Comparison of ENCODE assay signal across 13 cellular contexts in genomic region chr3:155364492-155364891, GRCh38.
"Had no signal": no experiment of that assay in that cellular context is flagged by ENCODE, and none has a peak within 500 bp of the region (broad histone marks: within the 10 kb centered on the region; RNA-seq: fewer than 3 reads in every experiment).

No MANE protein-coding gene starts in this region.

- H3K4me3 ChIP-seq: tibial nerve had no signal

- H3K27ac ChIP-seq: foreskin keratinocyte, tibial nerve had no signal

- H3K36me3 ChIP-seq: tibial nerve had no signal

- H3K27me3 ChIP-seq: foreskin keratinocyte, tibial nerve had no signal

- H3K4me1 ChIP-seq: foreskin keratinocyte had no signal

- DNase-seq: activated T-cell treated with anti-CD3 and anti-CD28 coated beads, Interleukin-2, amount 50 U/mL, for 24 hours; aorta; dermis blood vessel endothelial cell; effector CD8-positive, alpha-beta T cell; foreskin keratinocyte; kidney glomerular epithelial cell; left ventricle myocardium superior; nephron progenitor cell; posterior cingulate gyrus; small intestine; stimulated activated CD4-positive, alpha-beta T cell treated with anti-CD3 and anti-CD28 coated beads, Interleukin-2, amount 100 ng/mL, for 24 hours; stimulated activated naive CD8-positive, alpha-beta T cell treated with anti-CD3 and anti-CD28 coated beads, Interleukin-15, amount 100 ng/mL, for 72 hours had no signal
